ENCODE assay signal across 14 cellular contexts in the genomic region with DNA sequence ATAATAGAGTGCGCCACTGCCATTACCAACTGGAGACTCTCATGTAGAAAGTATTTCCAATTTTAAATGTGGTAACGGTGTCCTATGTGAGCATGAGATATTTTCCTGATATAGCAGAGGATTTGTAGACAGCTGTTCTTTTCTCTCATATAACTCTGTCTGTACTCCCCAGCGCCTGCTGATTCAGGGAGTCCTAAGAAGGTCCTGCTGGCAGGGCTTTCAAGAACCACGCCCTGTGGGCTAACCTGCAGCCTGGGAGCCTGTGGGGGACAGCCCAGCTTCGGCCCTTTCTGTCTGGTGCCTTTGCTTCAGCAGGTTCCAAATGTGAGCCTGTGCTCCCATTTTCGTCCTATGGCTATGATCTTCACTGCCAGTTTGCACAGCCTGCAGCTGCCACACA.
DNase-seq lines count a peak whose midpoint lies in the region; TF ChIP-seq lines count a peak whose summit lies in the region.
"Had no signal": no experiment of that assay in that cellular context is flagged by ENCODE, and none has a peak within 500 bp of the region (broad histone marks: within the 10 kb centered on the region; RNA-seq: fewer than 3 reads in every experiment).

No MANE protein-coding gene starts in this region.

- no peak overlapping the region for H2BK15ac ChIP-seq in mesendoderm (replicated peaks; ENCODE audit: low read depth)

- no peak overlapping the region for H3K4me2 ChIP-seq in mesendoderm (ENCODE audit: low read length)

- no peak overlapping the region for H3K9ac ChIP-seq in mesendoderm (ENCODE audit: low read length)

- H3K27me3 Mint-ChIP-seq in nephron (ENCODE audit: low read depth) = no peaks in the 10 kb centered on the region
- H3K27me3 Mint-ChIP-seq in activated naive CD4-positive, alpha-beta T cell treated with anti-CD3 and anti-CD28 coated beads for 36 hours (ENCODE audit: low read depth) = peaks cover 7% of the 10 kb centered on the region

- H3K27ac Mint-ChIP-seq in nephron = peak overlapping the region; percentile 80 to 81 (median 80)
- no peak overlapping the region for H3K27ac Mint-ChIP-seq in activated naive CD4-positive, alpha-beta T cell treated with anti-CD3 and anti-CD28 coated beads for 36 hours
- H3K27ac Mint-ChIP-seq: B cell; CD4-positive, alpha-beta T cell had no signal

- H3K79me1 ChIP-seq in mesendoderm (ENCODE audit: low read length) = no peaks in the 10 kb centered on the region

- peak; percentile 38 for DNase-seq in NCI-H146 treated with DMSO at 0.1 percent for 48 hours (lab: John Stamatoyannopoulos, UW; ENCODE audit: unreplicated experiment)
- DNase-seq in SW480 (ENCODE audit: low spot score) = peak; percentile 8
- no peak for DNase-seq in mesendoderm
- DNase-seq in activated naive CD4-positive, alpha-beta T cell treated with anti-CD3 and anti-CD28 coated beads for 36 hours = no peak
- no peak for DNase-seq in retina
- DNase-seq in dermis blood vessel endothelial cell = no peak
- DNase-seq: CD4-positive, alpha-beta T cell; NCI-H1105; NK-92 treated with Interleukin-12 subunit alpha and Interleukin-12 subunit beta, amount 100 ng/mL, for 24 hours; OCI-M1 had no signal

- H2BK120ac ChIP-seq in mesendoderm (ENCODE audit: low read depth, low read length) = no peak overlapping the region

- no peak for TF ChIP-seq CTCF in nephron (IDR thresholded peaks at IDR 0.05; ENCODE audit: unreplicated experiment in 3 of 3)

- no peaks in the 10 kb centered on the region for H3K79me2 ChIP-seq in mesendoderm (ENCODE audit: control insufficient read depth, insufficient read depth, low read length)

- intact Hi-C loops in activated naive CD4-positive, alpha-beta T cell treated with anti-CD3 and anti-CD28 coated beads for 36 hours (cut with micrococcal nuclease) = no loop called here

- CTCF ChIA-PET in activated naive CD4-positive, alpha-beta T cell treated with anti-CD3 and anti-CD28 coated beads for 36 hours (lab: Charles Lee) = no interaction called here

- H3K36me3 Mint-ChIP-seq in nephron (ENCODE audit: low read depth) = no peaks in the 10 kb centered on the region
- no peaks in the 10 kb centered on the region for H3K36me3 Mint-ChIP-seq in activated naive CD4-positive, alpha-beta T cell treated with anti-CD3 and anti-CD28 coated beads for 36 hours (ENCODE audit: low read depth)

- no peaks in the 10 kb centered on the region for H3K27me3 ChIP-seq in mesendoderm (ENCODE audit: insufficient read depth, low read length, poor library complexity)

- H3K36me3 ChIP-seq in KOPT-K1 (ENCODE audit: insufficient read depth, low read length) = no peaks in the 10 kb centered on the region
- H3K36me3 ChIP-seq in mesendoderm (ENCODE audit: control insufficient read depth, insufficient read depth, low read length) = no peaks in the 10 kb centered on the region

- H3K23ac ChIP-seq in mesendoderm (ENCODE audit: low read length) = no peak overlapping the region

- H4K8ac ChIP-seq in mesendoderm (ENCODE audit: low read depth, low read length) = no peak overlapping the region

- H3K4me1 ChIP-seq in mesendoderm (ENCODE audit: control insufficient read depth, low read depth, low read length) = no peaks in the 10 kb centered on the region

- peaks cover 3% of the 10 kb centered on the region for H3K9me3 Mint-ChIP-seq in nephron
- H3K9me3 Mint-ChIP-seq in activated naive CD4-positive, alpha-beta T cell treated with anti-CD3 and anti-CD28 coated beads for 36 hours = no peaks in the 10 kb centered on the region
- H3K9me3 Mint-ChIP-seq: CD4-positive, alpha-beta T cell had no signal

- H2AK5ac ChIP-seq in mesendoderm (ENCODE audit: low read length) = no peak overlapping the region

- no peaks in the 10 kb centered on the region for H3K9me3 ChIP-seq in KOPT-K1 (ENCODE audit: insufficient read depth, low read length, poor library complexity, severe bottlenecking)

- peak overlapping the region; percentile 89 for H3K27ac ChIP-seq in KOPT-K1 (ENCODE audit: low read depth, low read length, poor library complexity, severe bottlenecking)
- no peak overlapping the region for H3K27ac ChIP-seq in mesendoderm (ENCODE audit: low read depth, low read length)
- H3K27ac ChIP-seq: HL-60 had no signal

- no peak overlapping the region for H3K56ac ChIP-seq in mesendoderm (ENCODE audit: low read length)

- no peak overlapping the region for H4K5ac ChIP-seq in mesendoderm (ENCODE audit: low read length)

- H3K4ac ChIP-seq in mesendoderm (ENCODE audit: low read depth, low read length) = no peak overlapping the region

- H3K4me3 ChIP-seq in mesendoderm (ENCODE audit: low read length) = no peak overlapping the region

- peaks cover 93% of the 10 kb centered on the region for H3K4me1 Mint-ChIP-seq in nephron
- no peaks in the 10 kb centered on the region for H3K4me1 Mint-ChIP-seq in activated naive CD4-positive, alpha-beta T cell treated with anti-CD3 and anti-CD28 coated beads for 36 hours (ENCODE audit: low read depth)
- H3K4me1 Mint-ChIP-seq: B cell had no signal

- WGBS in mesendoderm (ENCODE audit: extremely low coverage, insufficient coverage, low lambda C conversion rate) = no CpG with 5 or more reads among the region's 6 CpGs

- H2BK5ac ChIP-seq in mesendoderm (ENCODE audit: low read length) = no peak overlapping the region

- peak overlapping the region in 1 of 3 experiments; percentile 52 for H3K4me3 Mint-ChIP-seq in nephron
- no peak overlapping the region for H3K4me3 Mint-ChIP-seq in activated naive CD4-positive, alpha-beta T cell treated with anti-CD3 and anti-CD28 coated beads for 36 hours
- H3K4me3 Mint-ChIP-seq: B cell; CD4-positive, alpha-beta T cell had no signal

- no peak overlapping the region for H3K18ac ChIP-seq in mesendoderm (ENCODE audit: low read length)

Comparison
In these comparisons a context has a peak if more than half of its experiments do, and no peak if none do; other contexts are left out.
1. DNase-seq: peak in NCI-H146 treated with DMSO at 0.1 percent for 48 hours (single experiment) and SW480 (single experiment); none in mesendoderm (single experiment), activated naive CD4-positive, alpha-beta T cell treated with anti-CD3 and anti-CD28 coated beads for 36 hours (single experiment), retina (single experiment) and dermis blood vessel endothelial cell (single experiment).